9 cellular contexts compared by ENCODE assay signal in genomic region chr9:36191290-36191645, GRCh38. TPM values are rescaled to one million over a fixed set of nuclear protein-coding genes. Genes with fewer than 3 reads are reported as not detected.
DNase-seq lines count a peak whose midpoint lies in the region; ATAC-seq and TF ChIP-seq lines count a peak whose summit lies in the region.
"Had no signal": no experiment of that assay in that cellular context is flagged by ENCODE, and none has a peak within 500 bp of the region (broad histone marks: within the 10 kb centered on the region; RNA-seq: fewer than 3 reads in every experiment).

No MANE protein-coding gene starts in this region.

- under 1% methylated on average over 18 of the region's 18 CpGs for WGBS in right cardiac atrium

- H4K20me1 ChIP-seq in HCT116 (ENCODE audit: insufficient read depth), result 0 out of 2 replicates have a peak, but pooled peaks cover 5% of the 10 kb centered on the region
- H4K20me1 ChIP-seq in PC-3 (ENCODE audit: low read length), result peaks cover 32% of the 10 kb centered on the region

- peak overlapping the region; percentile 74 for H3K27ac ChIP-seq in CD8-positive, alpha-beta T cell (ENCODE audit: low read depth, low read length)
- H3K27ac ChIP-seq in HCT116 (ENCODE audit: low read depth, low read length), result peak overlapping the region; percentile 80
- H3K27ac ChIP-seq in PC-3 (ENCODE audit: low read length), result peak overlapping the region; percentile 66
- H3K27ac ChIP-seq in right cardiac atrium (ENCODE audit: low read length), result peak overlapping the region; percentile 81

- no peaks in the 10 kb centered on the region for H3F3A ChIP-seq in PC-3 (ENCODE audit: low read length, unreplicated experiment)

- peaks cover 37% of the 10 kb centered on the region for H3K4me1 ChIP-seq in CD8-positive, alpha-beta T cell (ENCODE audit: insufficient read depth, low read length)
- peaks cover 12 to 20% of the 10 kb centered on the region in 2 experiments for H3K4me1 ChIP-seq in HCT116 (ENCODE audit: control insufficient read depth in 1 of 2, insufficient read depth in 2 of 2, low read length in 2 of 2)
- peaks cover 17% of the 10 kb centered on the region for H3K4me1 ChIP-seq in PC-3 (ENCODE audit: insufficient read depth, low read length)
- peaks cover 14% of the 10 kb centered on the region for H3K4me1 ChIP-seq in right cardiac atrium (ENCODE audit: control insufficient read depth, insufficient read depth, low read length)

- intact Hi-C loops in CD8-positive, alpha-beta T cell (cut with DNase I, micrococcal nuclease), result loop anchor here (1.0 to 10.0 kb wide), 7 partner anchors 54 to 1884 kb away; partner anchors contain the start of genes GLIPR2 (in 2 of the 2), DNAJB5 (in 1 of the 2), GNE (in 1 of the 2) and HINT2 (in 1 of the 2)
- intact Hi-C loops in HCT116 (cut with micrococcal nuclease), result no loop called here
- intact Hi-C loops in PC-3 (cut with micrococcal nuclease), result no loop called here
- intact Hi-C loops in right cardiac atrium (cut with DNase I), result no loop called here

- peaks cover 50% of the 10 kb centered on the region for H3K4me1 Mint-ChIP-seq in CD8-positive, alpha-beta T cell (ENCODE audit: low read depth)
- H3K4me1 Mint-ChIP-seq in activated naive CD4-positive, alpha-beta T cell treated with anti-CD3 and anti-CD28 coated beads, Interleukin-2, amount 50 U/mL, for 24 hours, result peaks cover 48% of the 10 kb centered on the region

- H3K9me2 ChIP-seq in HCT116 (ENCODE audit: insufficient read depth) (no peaks in the 10 kb centered on the region), PC-3 (replicated peaks; ENCODE audit: low read length) (no peaks in the 10 kb centered on the region)

- peak; percentile 8 for ATAC-seq in CD8-positive, alpha-beta T cell
- ATAC-seq in HCT116, result no peak
- no peak for ATAC-seq in PC-3
- ATAC-seq in right cardiac atrium, result peak; percentile 1 to 35
- ATAC-seq in GM21717 (IDR thresholded peaks at IDR 0.05; ENCODE audit: unreplicated experiment), result no peak

- H3K27me3 ChIP-seq in CD8-positive, alpha-beta T cell (ENCODE audit: insufficient read depth, low read length), result no peaks in the 10 kb centered on the region
- H3K27me3 ChIP-seq in HCT116 (ENCODE audit: insufficient read depth, low read length) (no peaks in the 10 kb centered on the region), PC-3 (ENCODE audit: low read length) (no peaks in the 10 kb centered on the region), right cardiac atrium (ENCODE audit: control insufficient read depth, insufficient read depth) (no peaks in the 10 kb centered on the region)

- RAD21 ChIA-PET in HCT116 (lab: Charles Lee; ENCODE audit: low non-redundant PET in 1 of 2, low total read pairs in 2 of 2, uncharacterized antibody in 2 of 2, unreplicated experiment in 2 of 2), result no interaction called here

- peaks cover 28% of the 10 kb centered on the region for H3K36me3 Mint-ChIP-seq in CD8-positive, alpha-beta T cell
- H3K36me3 Mint-ChIP-seq in activated naive CD4-positive, alpha-beta T cell treated with anti-CD3 and anti-CD28 coated beads, Interleukin-2, amount 50 U/mL, for 24 hours, result peaks cover 4% of the 10 kb centered on the region

- DNase-seq in CD8-positive, alpha-beta T cell, result peak in 6 of 7 experiments; percentile 22 to 65 (median 48)
- DNase-seq in HCT116 (ENCODE audit: low read depth, low spot score) (no peak), PC-3 (no peak), right cardiac atrium (peak in 1 of 3 donors; percentile 67), NCI-H2029 (lab: John Stamatoyannopoulos, UW) (no peak)
- peak; percentile 13 to 28 for DNase-seq in stimulated activated CD4-positive, alpha-beta T cell treated with anti-CD3 and anti-CD28 coated beads, Interleukin-12 subunit alpha, Interleukin-12 subunit beta, amount 100 ng/mL, for 24 hours (ENCODE audit: low read depth in 2 of 2)

- H2AFZ ChIP-seq in HCT116 (ENCODE audit: low read depth, low read length, poor library complexity, severe bottlenecking) (no peak overlapping the region), PC-3 (ENCODE audit: low read length) (peak overlapping the region; percentile 88; the same call in 1 of the 2 replicates)

- H3K9me3 ChIP-seq in CD8-positive, alpha-beta T cell (ENCODE audit: low read length), result no peaks in the 10 kb centered on the region
- H3K9me3 ChIP-seq in HCT116 (ENCODE audit: control insufficient read depth in 1 of 2, insufficient read depth in 1 of 2, low read depth in 1 of 2, low read length in 2 of 2) (no peaks in the 10 kb centered on the region), PC-3 (ENCODE audit: low read length) (no peaks in the 10 kb centered on the region), right cardiac atrium (ENCODE audit: control insufficient read depth, low read length) (no peaks in the 10 kb centered on the region)

- H3K9ac ChIP-seq in HCT116 (ENCODE audit: low read length) (peak overlapping the region; percentile 89), PC-3 (ENCODE audit: low read length) (peak overlapping the region; percentile 99)

- BruUV-seq in HCT116 (replicated peaks; lab: Mats Ljungman, UMichigan), result no TSS peak
- BruUV-seq in PC-3 (replicated peaks; lab: Mats Ljungman, UMichigan), result no TSS peak

- H3K79me2 ChIP-seq in HCT116 (ENCODE audit: insufficient read depth, low read length) (peaks cover 50% of the 10 kb centered on the region), PC-3 (ENCODE audit: low read length) (peaks cover 53% of the 10 kb centered on the region)

- H3K4me3 ChIP-seq in CD8-positive, alpha-beta T cell (ENCODE audit: low read depth, low read length), result peak overlapping the region; percentile 95
- H3K4me3 ChIP-seq in HCT116 (replicated peaks in 1 of 2; ENCODE audit: low read depth in 1 of 2, low read length in 2 of 2) (peak overlapping the region; percentile 87 to 91), PC-3 (ENCODE audit: low read length) (peak overlapping the region; percentile 96), right cardiac atrium (ENCODE audit: low read length) (peak overlapping the region; percentile 87)

- no peaks in the 10 kb centered on the region for H3K36me3 ChIP-seq in CD8-positive, alpha-beta T cell (ENCODE audit: insufficient read depth, low read length)
- H3K36me3 ChIP-seq in HCT116 (ENCODE audit: control insufficient read depth in 1 of 2, insufficient read depth in 2 of 2, low read length in 2 of 2) (peaks cover 0 to 10% of the 10 kb centered on the region in 2 experiments; a peak in 2 of 4 replicates), PC-3 (ENCODE audit: low read depth, low read length) (peaks cover 3% of the 10 kb centered on the region; the same call in 1 of the 2 replicates)

- no peaks in the 10 kb centered on the region for H3K9me3 Mint-ChIP-seq in CD8-positive, alpha-beta T cell
- H3K9me3 Mint-ChIP-seq in activated naive CD4-positive, alpha-beta T cell treated with anti-CD3 and anti-CD28 coated beads, Interleukin-2, amount 50 U/mL, for 24 hours, result no peaks in the 10 kb centered on the region

- peak overlapping the region; percentile 86 for H3K4me2 ChIP-seq in HCT116 (ENCODE audit: low read length)
- peak overlapping the region; percentile 94 for H3K4me2 ChIP-seq in PC-3 (ENCODE audit: low read length)

- H3K27me3 Mint-ChIP-seq in CD8-positive, alpha-beta T cell (ENCODE audit: low read depth), result no peaks in the 10 kb centered on the region
- H3K27me3 Mint-ChIP-seq in activated naive CD4-positive, alpha-beta T cell treated with anti-CD3 and anti-CD28 coated beads, Interleukin-2, amount 50 U/mL, for 24 hours, result no peaks in the 10 kb centered on the region

- peak overlapping the region; percentile 91 for H3K27ac Mint-ChIP-seq in CD8-positive, alpha-beta T cell
- peak overlapping the region; percentile 95 for H3K27ac Mint-ChIP-seq in activated naive CD4-positive, alpha-beta T cell treated with anti-CD3 and anti-CD28 coated beads, Interleukin-2, amount 50 U/mL, for 24 hours

- peak overlapping the region; percentile 94 for H3K4me3 Mint-ChIP-seq in CD8-positive, alpha-beta T cell
- peak overlapping the region; percentile 98 for H3K4me3 Mint-ChIP-seq in activated naive CD4-positive, alpha-beta T cell treated with anti-CD3 and anti-CD28 coated beads, Interleukin-2, amount 50 U/mL, for 24 hours

- TF ChIP-seq POLR2A in HCT116 (IDR thresholded peaks at IDR 0.05; ENCODE audit: borderline replicate concordance, extremely low read depth, insufficient read depth, insufficient read length), result no peak

- POLR2A ChIA-PET in CD8-positive, alpha-beta T cell (lab: Charles Lee), result interaction anchor here (0.8 to 2.4 kb wide), 10 partner anchors 8 to 544 kb away, joined by 3 to 9 read pairs (median 4); partner anchors contain the start of gene GNE
- POLR2A ChIA-PET in HCT116 (lab: Charles Lee), result interaction anchor here (1.0 to 2.5 kb wide), 4 partner anchors 10 to 55 kb away, joined by 3 to 13 read pairs (median 6); partner anchors contain the start of gene GLIPR2
- POLR2A ChIA-PET in PC-3 (lab: Charles Lee; ENCODE audit: unreplicated experiment), result no interaction called here

- TF ChIP-seq RAD21 in HCT116 (IDR thresholded peaks at IDR 0.05; ENCODE audit: low read depth), result no peak

- no peak for TF ChIP-seq CTCF in CD8-positive, alpha-beta T cell (IDR thresholded peaks at IDR 0.05)
- TF ChIP-seq CTCF in HCT116 (IDR thresholded peaks at IDR 0.05 in 2 of 3, conservative IDR thresholded peaks at IDR 0.05 in 1 of 3; ENCODE audit: borderline replicate concordance in 1 of 3, insufficient read depth in 1 of 3, low read depth in 2 of 3, low read length in 2 of 3) (no peak), PC-3 (conservative IDR thresholded peaks at IDR 0.05; ENCODE audit: low read depth, low read length) (no peak)

- CTCF ChIA-PET in CD8-positive, alpha-beta T cell (lab: Charles Lee), result interaction anchor here (1.1 to 4.5 kb wide), 8 partner anchors 10 to 538 kb away, joined by 3 to 19 read pairs (median 6); partner anchors contain the start of gene CCIN
- CTCF ChIA-PET in HCT116 (lab: Charles Lee) (interaction anchor here (1.0 to 2.6 kb wide), 8 partner anchors 10 to 259 kb away, joined by 3 to 22 read pairs (median 6); no protein-coding TSS in a partner anchor), PC-3 (lab: Charles Lee) (interaction anchor here (1.8 kb wide), 1 partner anchor 25 kb away, joined by 7 read pairs; no protein-coding TSS in a partner anchor)

TF ChIP-seq in HCT116, 20 proteins besides CTCF, POLR2A, EP300 and RAD21:
- TF ChIP-seq EZH2 (IDR thresholded peaks at IDR 0.05), result no peak
- peak; percentile 43 for TF ChIP-seq ZFX (IDR thresholded peaks at IDR 0.05)

RNA-seq across cellular contexts. Expression of gene CLTA, which starts 0.5 kb away (rescaled TPM):
- 10 to 100 TPM; 39.1 to 39.6 TPM for total RNA-seq in CD8-positive, alpha-beta T cell
- total RNA-seq in HCT116 (2021; ENCODE audit: unreplicated experiment) (152 TPM), PC-3 (2014; rRNA removed) (259 and 266 TPM in 2 replicates), right cardiac atrium (10 to 100 TPM; 69.0 to 76.7 (median 75.1) TPM)
- 139 and 184 TPM in 2 replicates for polyA plus RNA-seq in HCT116 (2012)
- 69.5 TPM for polyA plus RNA-seq in right cardiac atrium

RNA-seq across cellular contexts. Expression of gene CCIN, which starts 22.1 kb away (rescaled TPM):
- total RNA-seq in CD8-positive, alpha-beta T cell, result under 1 TPM; 0.16 to 0.56 TPM
- 0.20 TPM for total RNA-seq in HCT116 (2021; ENCODE audit: unreplicated experiment)
- 0.05 and 0.12 TPM in 2 replicates for polyA plus RNA-seq in HCT116 (2012)
- total RNA-seq in PC-3 (2014; rRNA removed), result 0.22 and 0.46 TPM in 2 replicates
- total RNA-seq in right cardiac atrium, result under 1 TPM in 3 of 4 donors, not detected in 1; 0.12 to 0.28 (median 0.17) TPM
- 0.07 TPM for polyA plus RNA-seq in right cardiac atrium
- total RNA-seq: NCI-H460 had no signal

RNA-seq across cellular contexts. Expression of gene GLIPR2, which starts 54.7 kb away (rescaled TPM):
- 10 to 100 TPM in 1 of 2 experiments, 1 to 10 TPM in 1; 8.6 to 10.2 TPM for total RNA-seq in CD8-positive, alpha-beta T cell
- total RNA-seq in HCT116 (2021; ENCODE audit: unreplicated experiment), result 14.5 TPM
- 8.2 and 11.6 TPM in 2 replicates for polyA plus RNA-seq in HCT116 (2012)
- 6.7 and 10.1 TPM in 2 replicates for total RNA-seq in PC-3 (2014; rRNA removed)
- total RNA-seq in right cardiac atrium, result 10 to 100 TPM in 3 of 4 donors, 1 to 10 TPM in 1; 9.0 to 23.2 (median 14.7) TPM
- polyA plus RNA-seq in right cardiac atrium, result 8.8 TPM

Comparison
In these comparisons a context has a peak if more than half of its experiments do, and no peak if none do; other contexts are left out.
1. ATAC-seq: peak in CD8-positive, alpha-beta T cell (single experiment) and right cardiac atrium (2 of 2); none in HCT116 (single experiment), PC-3 (single experiment) and GM21717 (single experiment).
2. DNase-seq: peak in CD8-positive, alpha-beta T cell (6 of 7) and stimulated activated CD4-positive, alpha-beta T cell treated with anti-CD3 and anti-CD28 coated beads, Interleukin-12 subunit alpha, Interleukin-12 subunit beta, amount 100 ng/mL, for 24 hours (2 of 2); none in HCT116 (single experiment), PC-3 (single experiment) and NCI-H2029 (single experiment).
3. intact Hi-C loops: an anchor here in CD8-positive, alpha-beta T cell (1.0 to 10.0 kb wide); none called in HCT116, PC-3 and right cardiac atrium.
4. Peak in every context shown above with its lines, with median percentiles within 50 percentile points of each other: H3K27ac ChIP-seq and H3K4me3 ChIP-seq.